28 cellular contexts compared by ENCODE assay signal in genomic region chr1:21449906-21450305, GRCh38. TPM values are rescaled to one million over a fixed set of nuclear protein-coding genes. Genes with fewer than 3 reads are reported as not detected.
A peak's percentile ranks its signal among the peaks of the same experiment; 100 is the strongest.
DNase-seq lines count a peak whose midpoint lies in the region; ATAC-seq and TF ChIP-seq lines count a peak whose summit lies in the region.
"Had no signal": no experiment of that assay in that cellular context is flagged by ENCODE, and none has a peak within 500 bp of the region (broad histone marks: within the 10 kb centered on the region; RNA-seq: fewer than 3 reads in every experiment).

No MANE protein-coding gene starts in this region.

- in situ Hi-C loops in astrocyte of the cerebellum (cut with HindIII; ENCODE audit: low sequenced_read_pairs): no loop called here

- H3K9ac ChIP-seq in DND-41 (ENCODE audit: low read depth, low read length): no peak overlapping the region
- no peak overlapping the region for H3K9ac ChIP-seq in KMS-11
- H3K9ac ChIP-seq: neural progenitor cell had no signal

- no peaks in the 10 kb centered on the region for H4K20me1 ChIP-seq in DND-41 (ENCODE audit: insufficient read depth, low read length)
- no peaks in the 10 kb centered on the region for H4K20me1 ChIP-seq in KMS-11 (ENCODE audit: insufficient read depth)

- H3K4me3 ChIP-seq in DND-41 (ENCODE audit: low read depth in 1 of 2, low read length in 2 of 2) (no peak overlapping the region), KMS-11 (IDR thresholded peaks at IDR 0.05; ENCODE audit: insufficient read depth, low read depth, low read length) (no peak overlapping the region), astrocyte of the cerebellum (ENCODE audit: low read depth, low read length) (no peak overlapping the region)
- H3K4me3 ChIP-seq: body of pancreas, neural progenitor cell, PC-9, right lobe of liver, suprapubic skin, upper lobe of right lung had no signal

- peak; percentile 43 for DNase-seq in DND-41
- DNase-seq in astrocyte of the cerebellum (ENCODE audit: low read depth): peak; percentile 55
- peak; percentile 69 for DNase-seq in iris pigment epithelial cell (ENCODE audit: low read depth)
- DNase-seq in sciatic nerve (ENCODE audit: low spot score): no peak
- DNase-seq in NK-92 treated with Interleukin-12 subunit alpha and Interleukin-12 subunit beta, amount 100 ng/mL, for 24 hours (lab: John Stamatoyannopoulos, UW): no peak
- no peak for DNase-seq in NCI-H1105 (lab: John Stamatoyannopoulos, UW)
- DNase-seq in SKM-1 treated with dmso at 0.1 percent for 144 hours (lab: John Stamatoyannopoulos, UW; ENCODE audit: unreplicated experiment): no peak
- DNase-seq: activated CD4-positive, alpha-beta T cell treated with anti-CD3 and anti-CD28 coated beads, Interleukin-2, amount 50 U/mL, for 48 hours; activated CD4-positive, CD25-positive, alpha-beta regulatory T cell; activated CD8-positive, alpha-beta memory T cell treated with anti-CD3 and anti-CD28 coated beads, Interleukin-2, amount 50 U/mL, for 4 hours; body of pancreas; cerebellar nuclear complex; DMS79 treated with DMSO at 0.1 percent for 48 hours; GOT3; left colon; NCI-H1092 treated with DMSO at 0.1 percent for 48 hours; NCI-H187 treated with DMSO at 0.1 percent for 48 hours; NCI-H524 treated with DMSO at 0.1 percent for 48 hours; PC-9; right lobe of liver; Right ventricle myocardium superior; stimulated activated naive CD4-positive, alpha-beta T cell; T1000; upper lobe of right lung had no signal

- ATAC-seq in DND-41 (ENCODE audit: insufficient read depth, low read depth) (no peak), sciatic nerve (no peak)
- ATAC-seq: body of pancreas, left colon, right lobe of liver, upper lobe of right lung had no signal

- peaks cover 37% of the 10 kb centered on the region for H3K4me1 ChIP-seq in DND-41 (ENCODE audit: insufficient read depth, low read length)
- peaks cover 51% of the 10 kb centered on the region for H3K4me1 ChIP-seq in KMS-11 (ENCODE audit: low read depth, poor library complexity, severe bottlenecking)
- H3K4me1 ChIP-seq: body of pancreas, neural progenitor cell, right lobe of liver, suprapubic skin, upper lobe of right lung had no signal

- TF ChIP-seq CTCF in DND-41 (IDR thresholded peaks at IDR 0.05; ENCODE audit: borderline replicate concordance, extremely low read depth, low read length, poor library complexity, severe bottlenecking) (no peak), KMS-11 (conservative IDR thresholded peaks at IDR 0.05; ENCODE audit: low read depth, low read length) (no peak), astrocyte of the cerebellum (IDR thresholded peaks at IDR 0.05; ENCODE audit: low read depth, low read length, missing control alignments) (no peak)

- H2AFZ ChIP-seq in DND-41 (ENCODE audit: low read depth, low read length) (no peak overlapping the region), KMS-11 (ENCODE audit: low read depth) (no peak overlapping the region)
- H2AFZ ChIP-seq: neural progenitor cell, PC-9 had no signal

- H3K27ac ChIP-seq in DND-41 (ENCODE audit: low read length) (no peak overlapping the region), KMS-11 (no peak overlapping the region)
- H3K27ac ChIP-seq: body of pancreas, HL-60, neural progenitor cell, PC-9, right lobe of liver, suprapubic skin, upper lobe of right lung had no signal

- H3K36me3 ChIP-seq in DND-41 (ENCODE audit: insufficient read depth, low read length) (no peaks in the 10 kb centered on the region), KMS-11 (ENCODE audit: insufficient read depth) (no peaks in the 10 kb centered on the region)
- H3K36me3 ChIP-seq: neural progenitor cell, upper lobe of right lung had no signal

- intact Hi-C loops in sciatic nerve (cut with DNase I): no loop called here

- H3K79me2 ChIP-seq in DND-41 (ENCODE audit: insufficient read depth, low read length) (no peaks in the 10 kb centered on the region), KMS-11 (ENCODE audit: insufficient read depth, low read depth) (no peaks in the 10 kb centered on the region)

- no peaks in the 10 kb centered on the region for H3K9me3 ChIP-seq in DND-41 (ENCODE audit: insufficient read depth, low read length, severe bottlenecking)
- H3K9me3 ChIP-seq: body of pancreas, right lobe of liver, suprapubic skin, upper lobe of right lung had no signal

- H3K4me2 ChIP-seq in DND-41 (ENCODE audit: insufficient read depth, low read length) (no peak overlapping the region), KMS-11 (peak overlapping the region; percentile 38)
- H3K4me2 ChIP-seq: neural progenitor cell, PC-9 had no signal

- no peaks in the 10 kb centered on the region for H3K27me3 ChIP-seq in DND-41 (ENCODE audit: insufficient read depth, low read length, poor library complexity)
- no peaks in the 10 kb centered on the region for H3K27me3 ChIP-seq in KMS-11 (ENCODE audit: insufficient read depth, low read depth)
- H3K27me3 ChIP-seq: body of pancreas, neural progenitor cell, right lobe of liver, suprapubic skin, upper lobe of right lung had no signal

RNA-seq across cellular contexts. Expression of gene NBPF3, which starts 10.0 kb away (rescaled TPM):
- 4.7 TPM for total RNA-seq in sciatic nerve

RNA-seq across cellular contexts. Expression of gene ALPL, which starts 59.3 kb away (rescaled TPM):
- 14.6 TPM for total RNA-seq in sciatic nerve
- total RNA-seq: PC-9 had no signal

Comparison
In these comparisons a context has a peak if more than half of its experiments do, and no peak if none do; other contexts are left out.
1. DNase-seq: peak in DND-41 (single experiment), astrocyte of the cerebellum (single experiment) and iris pigment epithelial cell (single experiment); none in sciatic nerve (single experiment), NK-92 treated with Interleukin-12 subunit alpha and Interleukin-12 subunit beta, amount 100 ng/mL, for 24 hours (single experiment), NCI-H1105 (single experiment) and SKM-1 treated with dmso at 0.1 percent for 144 hours (single experiment).